Comparison of ENCODE assay signal across 1 cellular context in genomic region chr1:213564215-213564659, GRCh38.
TF ChIP-seq lines count a peak whose summit lies in the region.

No MANE protein-coding gene starts in this region.

TF ChIP-seq in WTC11, 78 proteins besides CTCF, POLR2A, EP300 and RAD21 (continued from another document):
- TF ChIP-seq, protein P1, sequence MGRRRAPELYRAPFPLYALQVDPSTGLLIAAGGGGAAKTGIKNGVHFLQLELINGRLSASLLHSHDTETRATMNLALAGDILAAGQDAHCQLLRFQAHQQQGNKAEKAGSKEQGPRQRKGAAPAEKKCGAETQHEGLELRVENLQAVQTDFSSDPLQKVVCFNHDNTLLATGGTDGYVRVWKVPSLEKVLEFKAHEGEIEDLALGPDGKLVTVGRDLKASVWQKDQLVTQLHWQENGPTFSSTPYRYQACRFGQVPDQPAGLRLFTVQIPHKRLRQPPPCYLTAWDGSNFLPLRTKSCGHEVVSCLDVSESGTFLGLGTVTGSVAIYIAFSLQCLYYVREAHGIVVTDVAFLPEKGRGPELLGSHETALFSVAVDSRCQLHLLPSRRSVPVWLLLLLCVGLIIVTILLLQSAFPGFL (CRISPR knock-in tag; IDR thresholded peaks at IDR 0.05; ENCODE audit: borderline replicate concordance): no peak
- TF ChIP-seq ZBTB43 (CRISPR knock-in tag; IDR thresholded peaks at IDR 0.05) (no peak), GABPB1 (CRISPR knock-in tag; IDR thresholded peaks at IDR 0.05) (no peak), NFATC4 (CRISPR knock-in tag; IDR thresholded peaks at IDR 0.05) (no peak)
- TF ChIP-seq, protein P2, sequence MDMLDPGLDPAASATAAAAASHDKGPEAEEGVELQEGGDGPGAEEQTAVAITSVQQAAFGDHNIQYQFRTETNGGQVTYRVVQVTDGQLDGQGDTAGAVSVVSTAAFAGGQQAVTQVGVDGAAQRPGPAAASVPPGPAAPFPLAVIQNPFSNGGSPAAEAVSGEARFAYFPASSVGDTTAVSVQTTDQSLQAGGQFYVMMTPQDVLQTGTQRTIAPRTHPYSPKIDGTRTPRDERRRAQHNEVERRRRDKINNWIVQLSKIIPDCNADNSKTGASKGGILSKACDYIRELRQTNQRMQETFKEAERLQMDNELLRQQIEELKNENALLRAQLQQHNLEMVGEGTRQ (CRISPR knock-in tag; IDR thresholded peaks at IDR 0.05): no peak
- TF ChIP-seq, protein P3, sequence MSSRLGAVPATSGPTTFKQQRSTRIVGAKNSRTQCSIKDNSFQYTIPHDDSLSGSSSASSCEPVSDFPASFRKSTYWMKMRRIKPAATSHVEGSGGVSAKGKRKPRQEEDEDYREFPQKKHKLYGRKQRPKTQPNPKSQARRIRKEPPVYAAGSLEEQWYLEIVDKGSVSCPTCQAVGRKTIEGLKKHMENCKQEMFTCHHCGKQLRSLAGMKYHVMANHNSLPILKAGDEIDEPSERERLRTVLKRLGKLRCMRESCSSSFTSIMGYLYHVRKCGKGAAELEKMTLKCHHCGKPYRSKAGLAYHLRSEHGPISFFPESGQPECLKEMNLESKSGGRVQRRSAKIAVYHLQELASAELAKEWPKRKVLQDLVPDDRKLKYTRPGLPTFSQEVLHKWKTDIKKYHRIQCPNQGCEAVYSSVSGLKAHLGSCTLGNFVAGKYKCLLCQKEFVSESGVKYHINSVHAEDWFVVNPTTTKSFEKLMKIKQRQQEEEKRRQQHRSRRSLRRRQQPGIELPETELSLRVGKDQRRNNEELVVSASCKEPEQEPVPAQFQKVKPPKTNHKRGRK (CRISPR knock-in tag; IDR thresholded peaks at IDR 0.05; ENCODE audit: borderline replicate concordance): no peak
- TF ChIP-seq, protein P4, sequence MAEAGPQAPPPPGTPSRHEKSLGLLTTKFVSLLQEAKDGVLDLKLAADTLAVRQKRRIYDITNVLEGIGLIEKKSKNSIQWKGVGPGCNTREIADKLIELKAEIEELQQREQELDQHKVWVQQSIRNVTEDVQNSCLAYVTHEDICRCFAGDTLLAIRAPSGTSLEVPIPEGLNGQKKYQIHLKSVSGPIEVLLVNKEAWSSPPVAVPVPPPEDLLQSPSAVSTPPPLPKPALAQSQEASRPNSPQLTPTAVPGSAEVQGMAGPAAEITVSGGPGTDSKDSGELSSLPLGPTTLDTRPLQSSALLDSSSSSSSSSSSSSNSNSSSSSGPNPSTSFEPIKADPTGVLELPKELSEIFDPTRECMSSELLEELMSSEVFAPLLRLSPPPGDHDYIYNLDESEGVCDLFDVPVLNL (CRISPR knock-in tag; IDR thresholded peaks at IDR 0.05; ENCODE audit: borderline replicate concordance, low read depth): no peak
